Comparison of ENCODE assay signal across 8 cellular contexts in the genomic region with DNA sequence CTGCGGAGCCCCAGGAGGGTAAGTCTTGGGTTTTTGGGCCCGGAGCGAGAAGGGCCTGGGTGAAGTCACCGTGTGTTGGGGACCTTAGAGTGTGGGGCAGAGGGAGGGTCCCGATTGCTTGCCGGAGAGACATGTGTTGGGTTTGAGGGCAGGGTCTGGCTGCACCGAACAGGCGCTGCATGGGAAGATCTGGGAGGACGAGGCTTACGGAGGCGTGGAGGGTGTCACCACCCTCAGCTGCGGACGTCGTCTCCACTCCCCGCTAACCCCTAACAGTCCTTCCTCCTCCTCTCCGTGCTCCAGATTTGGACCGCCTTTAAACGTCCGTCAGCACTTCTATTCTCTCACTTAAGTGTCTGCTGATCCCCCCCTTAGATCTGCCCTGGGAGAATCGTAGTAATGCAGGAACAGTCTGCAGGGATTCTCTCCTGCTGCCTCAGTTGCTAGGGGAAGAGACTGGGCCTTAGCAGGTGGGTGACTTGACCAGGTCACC. TPM values are rescaled to one million over a fixed set of nuclear protein-coding genes. Genes with fewer than 3 reads are reported as not detected.
DNase-seq lines count a peak whose midpoint lies in the region; TF ChIP-seq lines count a peak whose summit lies in the region.
"Not testable (repeated sequence)": the region's sequence is repeated elsewhere in the genome, so short reads cannot be mapped to it uniquely, and the experiment has no call there.

No MANE protein-coding gene starts in this region.

- peak overlapping the region; percentile 92 for H3K14ac ChIP-seq in trophoblast cell (ENCODE audit: low read length)

- H3K27ac ChIP-seq in C4-2B (peak overlapping the region; percentile 89), VCaP (peak overlapping the region; percentile 89), ascending aorta (peak overlapping the region; percentile 92 to 94), esophagus muscularis mucosa (replicated peaks in 1 of 4) (peak overlapping the region; percentile 92 to 97 (median 96)), liver (ENCODE audit: low read depth in 1 of 2, low read length in 2 of 2) (peak overlapping the region; percentile 91 to 94)
- H3K27ac ChIP-seq in HUES64 (ENCODE audit: low read depth, low read length); trophoblast cell (ENCODE audit: low read depth, low read length); subcutaneous abdominal adipose tissue (ENCODE audit: low read depth, low read length): not testable (repeated sequence)

- H3K79me1 ChIP-seq in trophoblast cell (ENCODE audit: low read length) = not testable (repeated sequence)

- not testable (repeated sequence) for H3K79me2 ChIP-seq in trophoblast cell (ENCODE audit: control insufficient read depth, insufficient read depth, low read length, poor library complexity)

- not testable (repeated sequence) for H3K27me3 ChIP-seq in HUES64 (ENCODE audit: insufficient read depth, low read length); ascending aorta; esophagus muscularis mucosa; liver (ENCODE audit: control insufficient read depth in 4 of 4, insufficient read depth in 4 of 4, low read length in 3 of 4); trophoblast cell (ENCODE audit: insufficient read depth, low read length); subcutaneous abdominal adipose tissue (ENCODE audit: control insufficient read depth in 5 of 5, insufficient read depth in 4 of 5, low read length in 5 of 5)

- peaks cover 12% of the 10 kb centered on the region; the same call in 1 of the 2 replicates for H3K36me3 ChIP-seq in HUES64 (ENCODE audit: insufficient read depth, low read length)
- H3K36me3 ChIP-seq in ascending aorta; liver (ENCODE audit: control insufficient read depth in 4 of 4, insufficient read depth in 3 of 4, low read depth in 1 of 4, low read length in 3 of 4); trophoblast cell (ENCODE audit: control insufficient read depth in 1 of 2, insufficient read depth in 2 of 2, low read length in 2 of 2); subcutaneous abdominal adipose tissue (ENCODE audit: control insufficient read depth in 5 of 5, insufficient read depth in 5 of 5, low read length in 5 of 5): not testable (repeated sequence)
- peaks cover 0 to 18% (median 11%) of the 10 kb centered on the region in 4 donors for H3K36me3 ChIP-seq in esophagus muscularis mucosa

- not testable (repeated sequence) for H3K4me1 ChIP-seq in HUES64 (ENCODE audit: insufficient read depth, low read length); ascending aorta; liver (ENCODE audit: control insufficient read depth in 4 of 4, insufficient read depth in 4 of 4, low read length in 3 of 4); trophoblast cell (ENCODE audit: control insufficient read depth in 1 of 2, insufficient read depth in 2 of 2, low read length in 2 of 2); subcutaneous abdominal adipose tissue (ENCODE audit: control insufficient read depth in 5 of 5, insufficient read depth in 5 of 5, low read length in 5 of 5)
- peaks cover 0 to 16% (median 11%) of the 10 kb centered on the region in 4 donors for H3K4me1 ChIP-seq in esophagus muscularis mucosa

- 0% methylated on average over 12 of the region's 20 CpGs for WGBS in HUES64
- 0% methylated on average over 18 of the region's 20 CpGs for WGBS in esophagus muscularis mucosa
- WGBS in liver = under 1% methylated on average over 17 of the region's 20 CpGs
- WGBS in trophoblast cell (ENCODE audit: extremely low coverage, insufficient coverage, insufficient read length) = no CpG with 5 or more reads among the region's 20 CpGs

- not testable (repeated sequence) for TF ChIP-seq CTCF in C4-2B (conservative IDR thresholded peaks at IDR 0.05); VCaP (conservative IDR thresholded peaks at IDR 0.05); ascending aorta (IDR thresholded peaks at IDR 0.05); esophagus muscularis mucosa (IDR thresholded peaks at IDR 0.05); liver (IDR thresholded peaks at IDR 0.05; ENCODE audit: low read depth, low read length, missing input control)

- not testable (repeated sequence) for TF ChIP-seq POLR2A in esophagus muscularis mucosa (IDR thresholded peaks at IDR 0.05; ENCODE audit: low read depth)

- H3K4me3 ChIP-seq in HUES64 (ENCODE audit: low read length) (peak overlapping the region; percentile 60), ascending aorta (peak overlapping the region; percentile 88 to 96), esophagus muscularis mucosa (peak overlapping the region; percentile 82 to 92 (median 91)), liver (ENCODE audit: low read depth in 1 of 3, low read length in 3 of 3) (peak overlapping the region; percentile 69 to 76 (median 69)), trophoblast cell (ENCODE audit: low read depth, low read length) (peak overlapping the region; percentile 75), subcutaneous abdominal adipose tissue (ENCODE audit: low read depth in 1 of 5, low read length in 5 of 5) (peak overlapping the region; percentile 60 to 73 (median 63))

- H2BK5ac ChIP-seq in trophoblast cell (ENCODE audit: low read depth, low read length, poor library complexity) = peak overlapping the region; percentile 90

- TF ChIP-seq RAD21 in liver (IDR thresholded peaks at IDR 0.05) = not testable (repeated sequence)

- H3K9ac ChIP-seq in HUES64 (ENCODE audit: low read depth, low read length) = peak overlapping the region; percentile 51
- H3K9ac ChIP-seq in liver (ENCODE audit: low read depth in 1 of 2, low read length in 2 of 2) = peak overlapping the region; percentile 39 to 60
- H3K9ac ChIP-seq in trophoblast cell (ENCODE audit: low read length) = peak overlapping the region; percentile 86
- peak overlapping the region in 4 of 5 donors; percentile 48 to 74 (median 72) for H3K9ac ChIP-seq in subcutaneous abdominal adipose tissue (ENCODE audit: low read length in 5 of 5)

- H3K9me3 ChIP-seq in HUES64 (ENCODE audit: insufficient read depth, low read depth, low read length); ascending aorta; esophagus muscularis mucosa; liver (ENCODE audit: control insufficient read depth in 4 of 4, low read length in 3 of 4); trophoblast cell (ENCODE audit: insufficient read depth, low read depth, low read length); subcutaneous abdominal adipose tissue (ENCODE audit: control insufficient read depth in 5 of 5, low read length in 5 of 5): not testable (repeated sequence)

- H3K4me2 ChIP-seq in trophoblast cell (ENCODE audit: low read length) = peak overlapping the region; percentile 71

- intact Hi-C loops in ascending aorta (cut with DNase I) = loop anchor here (5.0 kb wide), 1 partner anchor 77 kb away; a partner anchor contains a TSS
- intact Hi-C loops in esophagus muscularis mucosa (cut with DNase I) = not testable (repeated sequence)

- not testable (repeated sequence) for H3K23ac ChIP-seq in trophoblast cell (ENCODE audit: low read length)

- DNase-seq in ascending aorta (ENCODE audit: low spot score in 2 of 2); esophagus muscularis mucosa (ENCODE audit: extremely low spot score); trophoblast cell: not testable (repeated sequence)

- H2BK12ac ChIP-seq in trophoblast cell (ENCODE audit: low read length) = not testable (repeated sequence)

- not testable (repeated sequence) for H4K12ac ChIP-seq in trophoblast cell (ENCODE audit: low read depth, low read length)

- H2AFZ ChIP-seq in trophoblast cell (ENCODE audit: insufficient read depth, low read length, poor library complexity) = not testable (repeated sequence)

- peak overlapping the region; percentile 79 for H4K91ac ChIP-seq in trophoblast cell (ENCODE audit: low read depth, low read length)

- H2BK120ac ChIP-seq in trophoblast cell (ENCODE audit: insufficient read depth, low read length, poor library complexity) = peak overlapping the region; percentile 60

- TF ChIP-seq EP300 in esophagus muscularis mucosa (IDR thresholded peaks at IDR 0.05) = not testable (repeated sequence)

- H4K8ac ChIP-seq in trophoblast cell (ENCODE audit: low read depth, low read length) = peak overlapping the region; percentile 10

- peak overlapping the region; percentile 62 for H2AK5ac ChIP-seq in trophoblast cell (ENCODE audit: low read length)

- not testable (repeated sequence) for H3K18ac ChIP-seq in trophoblast cell (ENCODE audit: low read length)

- H3K4ac ChIP-seq in trophoblast cell (ENCODE audit: low read depth, low read length) = peak overlapping the region; percentile 93

RNA-seq across cellular contexts. Expression of a gene that starts 8.2 kb away (rescaled TPM):
- polyA plus RNA-seq in HUES64 (2013, experiment 1 of 2) = not detected
- polyA plus RNA-seq in HUES64 (2013, experiment 2 of 2) = not detected
- total RNA-seq in ascending aorta = not detected
- not detected for total RNA-seq in esophagus muscularis mucosa
- not detected for total RNA-seq in liver
- 1 to 10 TPM in 1 of 2 donors, not detected in 1; 2.4 TPM for polyA plus RNA-seq in liver
- polyA plus RNA-seq in trophoblast cell (2013) = not detected in 2 replicates

RNA-seq across cellular contexts. Expression of a gene that starts 31.7 kb away (rescaled TPM):
- polyA plus RNA-seq in HUES64 (2013, experiment 1 of 2) = 20.9 TPM
- polyA plus RNA-seq in HUES64 (2013, experiment 2 of 2) = 20.7 TPM
- 23.6 TPM for total RNA-seq in ascending aorta
- total RNA-seq in esophagus muscularis mucosa = 10 to 100 TPM; 14.7 to 21.6 (median 19.2) TPM
- total RNA-seq in liver = 10 to 100 TPM in 1 of 2 donors, 1 to 10 TPM in 1; 6.8 to 15.8 TPM
- 1 to 10 TPM; 5.4 to 7.3 TPM for polyA plus RNA-seq in liver
- polyA plus RNA-seq in trophoblast cell (2013) = 23.6 and 26.4 TPM in 2 replicates
